ENCODE assay signal across 26 cellular contexts in genomic region chr7:57354679-57355338, GRCh38.
"Had no signal": no experiment of that assay in that cellular context is flagged by ENCODE, and none has a peak within 500 bp of the region (broad histone marks: within the 10 kb centered on the region; RNA-seq: fewer than 3 reads in every experiment).

No MANE protein-coding gene starts in this region.

- H3K36me3 ChIP-seq: esophagus muscularis mucosa, gastroesophageal sphincter, lower lobe of right lung, sigmoid colon, stomach, thyroid gland, vagina had no signal

- H3K4me1 ChIP-seq: esophagus muscularis mucosa, foreskin keratinocyte, gastroesophageal sphincter, lower lobe of right lung, psoas muscle, sigmoid colon, stomach, thyroid gland, vagina had no signal

- DNase-seq: dermis blood vessel endothelial cell; effector memory CD4-positive, alpha-beta T cell; foreskin keratinocyte; hypothalamus; immature natural killer cell; islet precursor cell; kidney glomerular epithelial cell; lower lobe of right lung; naive thymus-derived CD8-positive, alpha-beta T cell; nephron progenitor cell; nucleus accumbens; posterior cingulate gyrus; psoas muscle; retina; sigmoid colon; stimulated activated CD4-positive, alpha-beta T cell treated with anti-CD3 and anti-CD28 coated beads, Interleukin-2, amount 100 ng/mL, for 24 hours; stimulated activated CD4-positive, alpha-beta T cell treated with anti-CD3 and anti-CD28 coated beads, Interleukin-4, amount 100 ng/mL, for 24 hours; stimulated activated naive CD4-positive, alpha-beta T cell treated with Interleukin-2 at 50 U/mL for 16 hours; stomach; thyroid gland; trophoblast cell had no signal

- H3K27me3 ChIP-seq: esophagus muscularis mucosa, foreskin keratinocyte, gastroesophageal sphincter, sigmoid colon, stomach, thyroid gland, vagina had no signal

- H3K4me3 ChIP-seq: coronary artery, esophagus muscularis mucosa, gastroesophageal sphincter, lower lobe of right lung, psoas muscle, sigmoid colon, stomach, thyroid gland, vagina had no signal

- ATAC-seq: foreskin keratinocyte; gastroesophageal sphincter; lower lobe of right lung; naive thymus-derived CD8-positive, alpha-beta T cell; stimulated activated effector memory CD8-positive, alpha-beta T cell treated with anti-CD3 and anti-CD28 coated beads, Interleukin-12 subunit alpha, Interleukin-12 subunit beta, amount 100 ng/mL, for 72 hours had no signal

- H3K27ac ChIP-seq: coronary artery, esophagus muscularis mucosa, foreskin keratinocyte, gastroesophageal sphincter, lower lobe of right lung, psoas muscle, sigmoid colon, stomach, thyroid gland, vagina had no signal

- H3K9me3 ChIP-seq: esophagus muscularis mucosa, psoas muscle, thyroid gland, vagina had no signal
